7 cellular contexts compared by ENCODE assay signal in the genomic region with DNA sequence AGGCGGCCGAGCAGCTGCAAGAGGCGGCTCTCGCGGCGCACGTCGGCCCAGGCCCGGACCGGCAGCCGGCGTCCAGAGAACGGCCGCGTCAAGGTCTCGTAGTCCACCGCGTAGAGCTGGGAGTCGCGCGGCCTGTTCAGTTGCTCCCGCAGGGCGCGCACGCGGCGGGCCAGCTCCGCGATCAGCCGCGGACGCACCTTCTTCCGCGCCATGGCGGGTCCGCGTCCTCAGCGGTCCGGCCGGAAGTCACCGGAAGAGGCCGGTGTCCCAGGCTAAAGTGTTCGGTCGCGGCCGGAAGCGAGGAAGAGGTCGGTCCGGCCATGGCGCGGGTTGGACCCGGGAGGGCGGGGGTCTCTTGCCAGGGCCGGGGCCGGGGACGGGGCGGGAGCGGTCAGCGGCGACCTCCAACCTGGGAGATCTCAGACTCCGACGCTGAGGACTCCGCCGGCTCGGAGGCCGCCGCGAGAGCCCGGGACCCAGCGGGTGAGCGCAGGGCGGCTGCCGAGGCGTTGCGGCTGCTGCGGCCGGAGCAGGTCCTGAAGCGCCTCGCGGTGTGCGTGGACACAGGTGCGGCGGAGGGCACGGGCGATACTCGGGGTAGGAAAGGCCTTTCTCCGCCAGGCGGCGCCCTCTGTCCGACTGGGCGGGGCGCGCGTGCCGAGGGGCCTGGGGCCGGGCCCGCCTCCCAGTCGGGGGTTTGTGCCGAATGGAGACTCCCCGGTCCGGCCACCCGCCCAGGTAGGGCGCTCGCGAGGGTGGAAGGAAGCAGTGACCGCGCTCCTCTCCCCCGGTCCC. TPM values are rescaled to one million over a fixed set of nuclear protein-coding genes. Genes with fewer than 3 reads are reported as not detected.
A peak's percentile ranks its signal among the peaks of the same experiment; 100 is the strongest.
DNase-seq lines count a peak whose midpoint lies in the region; ATAC-seq and TF ChIP-seq lines count a peak whose summit lies in the region.

A gene (minus strand): TSS at position 227 of the 795 bp plus-strand sequence. CDS start 15 bp downstream, at position 212.

- peak within 1 kb of the TSS; percentile 95 for H3K4me3 Mint-ChIP-seq in chondrocyte (ENCODE audit: unreplicated experiment)

- H3K4me1 Mint-ChIP-seq in chondrocyte (ENCODE audit: low read depth), result peaks cover 25% of the 10 kb centered on the region

- TF ChIP-seq CTCF in chondrocyte (IDR thresholded peaks at IDR 0.05), result peak; percentile 99

- peak within 1 kb of the TSS; percentile 97 for H3K27ac Mint-ChIP-seq in chondrocyte (ENCODE audit: unreplicated experiment)

- peaks cover 4% of the 10 kb centered on the region for H3K36me3 Mint-ChIP-seq in chondrocyte (ENCODE audit: low read depth)

- ATAC-seq in GM18498 (IDR thresholded peaks at IDR 0.05; ENCODE audit: unreplicated experiment) (peak; percentile 46), HG03066 (IDR thresholded peaks at IDR 0.05; ENCODE audit: low read depth, unreplicated experiment) (peak; percentile 42)

- H3K9me3 Mint-ChIP-seq in chondrocyte (ENCODE audit: low read depth), result no peaks in the 10 kb centered on the region

- DNase-seq in NCI-H345 (lab: John Stamatoyannopoulos, UW) (peak; percentile 89), chondrocyte (ENCODE audit: low spot score) (no peak), kidney tubule cell (ENCODE audit: low spot score) (peak; percentile 89)
- peak; percentile 68 for DNase-seq in activated CD4-positive, alpha-beta T cell treated with anti-CD3 and anti-CD28 coated beads for 1 hour
- peak; percentile 51 to 61 for DNase-seq in stimulated activated CD4-positive, alpha-beta T cell treated with anti-CD3 and anti-CD28 coated beads, Interleukin-1b, Interleukin-23, amount 100 ng/mL, for 1 hour (ENCODE audit: low read depth in 2 of 2)

- no peaks in the 10 kb centered on the region for H3K27me3 Mint-ChIP-seq in chondrocyte (ENCODE audit: low read depth)

RNA-seq across cellular contexts. Expression of the gene that starts here (rescaled TPM):
- total RNA-seq in chondrocyte, result 54.5 to 78.7 TPM (median 60.4 TPM) in 3 replicates
